Comparison of ENCODE assay signal across 19 cellular contexts in the genomic region with DNA sequence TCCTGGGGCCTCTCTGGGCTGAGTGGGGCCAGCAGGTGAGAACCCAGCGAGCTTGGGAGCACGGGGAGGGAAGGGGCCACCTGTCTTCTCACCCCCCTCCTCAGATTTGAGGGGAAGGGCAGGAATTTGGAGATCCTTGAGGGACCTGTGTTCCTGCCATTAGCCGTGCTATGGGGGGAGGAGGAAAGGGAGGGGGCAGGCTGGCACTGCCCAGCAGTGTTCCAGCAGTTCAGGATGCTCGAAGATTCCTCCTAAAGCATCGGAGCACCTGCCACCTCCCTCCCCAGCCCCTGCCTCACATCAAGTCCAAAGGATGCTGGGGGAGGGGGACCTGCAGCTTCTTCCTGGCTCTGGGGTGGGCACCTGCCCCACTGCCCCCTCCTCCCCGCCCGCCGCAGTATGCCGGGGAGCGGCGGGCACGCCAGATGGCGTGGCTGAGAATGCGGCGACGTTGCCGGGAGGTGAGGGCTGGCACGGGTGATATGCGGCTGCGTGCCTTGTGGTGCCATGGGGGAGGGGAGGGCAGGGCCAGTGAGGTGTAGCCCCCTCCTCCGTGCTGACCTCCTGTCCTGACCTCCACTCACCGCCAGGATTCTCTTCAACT. TPM values are rescaled to one million over a fixed set of nuclear protein-coding genes. Genes with fewer than 3 reads are reported as not detected.
DNase-seq lines count a peak whose midpoint lies in the region; ATAC-seq, FAIRE-seq and TF ChIP-seq lines count a peak whose summit lies in the region.
"Had no signal": no experiment of that assay in that cellular context is flagged by ENCODE, and none has a peak within 500 bp of the region (broad histone marks: within the 10 kb centered on the region; RNA-seq: fewer than 3 reads in every experiment).

No MANE protein-coding gene starts in this region.

- no peak overlapping the region for H4K8ac ChIP-seq in H1 (ENCODE audit: extremely low read depth, insufficient read depth, low read length)

- H3K9me3 ChIP-seq in HEK293 (ENCODE audit: control insufficient read depth, insufficient read depth, low read depth, low read length) (no peaks in the 10 kb centered on the region), H1 (ENCODE audit: insufficient read depth in 2 of 2, low read depth in 1 of 2, low read length in 1 of 2) (no peaks in the 10 kb centered on the region), gastroesophageal sphincter (no peaks in the 10 kb centered on the region)

- no peak overlapping the region for H3K4me2 ChIP-seq in H1 (ENCODE audit: insufficient read depth in 1 of 2, low read depth in 2 of 2, low read length in 2 of 2)

- no peaks in the 10 kb centered on the region for H3K36me3 ChIP-seq in HEK293 (ENCODE audit: control insufficient read depth in 2 of 2, insufficient read depth in 1 of 2, low read length in 2 of 2)
- no peaks in the 10 kb centered on the region for H3K36me3 ChIP-seq in H1 (ENCODE audit: control insufficient read depth in 2 of 4, insufficient read depth in 4 of 4, low read length in 3 of 4)
- no peaks in the 10 kb centered on the region for H3K36me3 ChIP-seq in gastroesophageal sphincter

- WGBS in H1 (ENCODE audit: extremely low coverage in 1 of 2, insufficient coverage in 1 of 2, insufficient read length in 1 of 2, insufficient replicate concordance in 2 of 2, low coverage in 1 of 2, low lambda C conversion rate in 2 of 2, missing lambda C conversion rate in 1 of 2), 2 experiments: 85% methylated on average over 14 of the region's 22 CpGs; no CpG with 5 or more reads in 1 of the 2 experiments
- 59 to 70% methylated on average over 2 to 9 of the region's 22 CpGs for WGBS in gastroesophageal sphincter (ENCODE audit: low coverage in 1 of 2), 2 donors

- H3K4me3 Mint-ChIP-seq in stimulated activated naive CD8-positive, alpha-beta T cell treated with anti-CD3 and anti-CD28 coated beads, Interleukin-15, amount 100 ng/mL, for 72 hours: no peak overlapping the region
- H3K4me3 Mint-ChIP-seq: CD4-positive, alpha-beta T cell; T-helper 2 cell treated with Interferon-gamma antibody and Interleukin-4, amounts not matched to agents 5 μg/mL and 100 μg/mL, for 36 hours had no signal

- no peak overlapping the region for H2BK20ac ChIP-seq in H1 (ENCODE audit: low read length)

- H3K4me3 ChIP-seq in HEK293 (ENCODE audit: low read depth, low read length) (no peak overlapping the region), H1 (ENCODE audit: extremely low read depth in 1 of 4, insufficient read depth in 2 of 4, low read depth in 3 of 4, low read length in 4 of 4) (no peak overlapping the region), gastroesophageal sphincter (no peak overlapping the region)

- DNase-seq in D341Med (ENCODE audit: low spot score) (peak; percentile 75), NCI-H69 (lab: John Stamatoyannopoulos, UW) (peak; percentile 79), H1 (ENCODE audit: low read depth in 1 of 2, low spot score in 2 of 2) (no peak), foreskin melanocyte (no peak), GM19238 (ENCODE audit: insufficient read length, low spot score) (no peak)
- no peak for DNase-seq in stimulated activated naive CD8-positive, alpha-beta T cell treated with anti-CD3 and anti-CD28 coated beads, Interleukin-15, amount 100 ng/mL, for 72 hours
- DNase-seq: ACHN; CD4-positive, alpha-beta T cell; EL; KBM-7; NCI-H1092 treated with DMSO at 0.1 percent for 48 hours; NCI-H2029; NCI-H345; NCI-H774 had no signal

- H2BK12ac ChIP-seq in H1 (ENCODE audit: low read depth, low read length): 0 out of 2 replicates have a peak overlapping the region, but pooled peaks have one; percentile 75

- CTCF ChIA-PET in HEK293 (lab: Yijun Ruan, JAX): interaction anchor here (0.9 to 4.0 kb wide), 4 partner anchors 9 to 64 kb away, joined by 4 to 39 read pairs (median 12); no protein-coding TSS in a partner anchor
- CTCF ChIA-PET in H1 (lab: Charles Lee; ENCODE audit: partially characterized antibody): interaction anchor here (0.5 to 49.2 kb wide), 6 partner anchors 27 to 406 kb away, joined by 3 to 1885 read pairs (median 156); partner anchors contain the start of genes ERBB2, PGAP3, PNMT and PPP1R1B

- no peak overlapping the region for H3K9ac ChIP-seq in H1 (replicated peaks in 1 of 4; ENCODE audit: extremely low read depth in 1 of 4, low read depth in 3 of 4, low read length in 3 of 4)

- no peak overlapping the region for H2AFZ ChIP-seq in H1 (ENCODE audit: low read length)

- no peak for TF ChIP-seq EP300 in H1 (IDR thresholded peaks at IDR 0.05; ENCODE audit: borderline replicate concordance in 1 of 2, low read depth in 2 of 2, low read length in 2 of 2)
- TF ChIP-seq EP300 in gastroesophageal sphincter (IDR thresholded peaks at IDR 0.05): no peak

- no peak overlapping the region for H2AK5ac ChIP-seq in H1 (ENCODE audit: low read depth, low read length)

- peaks cover 0 to 3% of the 10 kb centered on the region in 2 experiments for H4K20me1 ChIP-seq in H1 (replicated peaks in 1 of 2; ENCODE audit: control insufficient read depth in 1 of 2, insufficient read depth in 2 of 2, low read length in 2 of 2)

- POLR2A ChIA-PET in HEK293 (lab: Yijun Ruan, JAX) (no interaction called here), H1 (lab: Charles Lee; ENCODE audit: partially characterized antibody) (interaction anchor here (0.6 to 2.3 kb wide), 4 partner anchors 14 to 125 kb away, joined by 3 to 5 read pairs (median 4); partner anchors contain the start of gene PPP1R1B)

- H3K18ac ChIP-seq in H1 (ENCODE audit: extremely low read depth, low read length): no peak overlapping the region

- H3K4me1 Mint-ChIP-seq in stimulated activated naive CD8-positive, alpha-beta T cell treated with anti-CD3 and anti-CD28 coated beads, Interleukin-15, amount 100 ng/mL, for 72 hours: peaks cover 8% of the 10 kb centered on the region

- H3K27ac ChIP-seq in HEK293 (ENCODE audit: extremely low read depth, low read depth, low read length): no peak overlapping the region
- no peak overlapping the region for H3K27ac ChIP-seq in H1 (ENCODE audit: low read depth, low read length)
- no peak overlapping the region for H3K27ac ChIP-seq in gastroesophageal sphincter

- peak overlapping the region in 1 of 2 donors; percentile 63 for H3K27ac Mint-ChIP-seq in stimulated activated naive CD8-positive, alpha-beta T cell treated with anti-CD3 and anti-CD28 coated beads, Interleukin-15, amount 100 ng/mL, for 72 hours
- H3K27ac Mint-ChIP-seq: CD4-positive, alpha-beta T cell; T-helper 2 cell treated with Interferon-gamma antibody and Interleukin-4, amounts not matched to agents 5 μg/mL and 100 μg/mL, for 36 hours had no signal

- H2BK120ac ChIP-seq in H1 (replicated peaks; ENCODE audit: low read depth, low read length): no peak overlapping the region

- no peak overlapping the region for H3K4ac ChIP-seq in H1 (replicated peaks; ENCODE audit: insufficient read length, low read depth, low read length)

- H4K5ac ChIP-seq in H1 (ENCODE audit: insufficient read length, low read depth, low read length): no peak overlapping the region

- H3K23ac ChIP-seq in H1 (ENCODE audit: insufficient read length): no peak overlapping the region

- no peak overlapping the region for H3K14ac ChIP-seq in H1 (ENCODE audit: insufficient read length)

- no peak for TF ChIP-seq RAD21 in H1 (IDR thresholded peaks at IDR 0.05 in 1 of 2, conservative IDR thresholded peaks at IDR 0.05 in 1 of 2; ENCODE audit: low read depth in 2 of 2, low read length in 2 of 2)

- H3K79me2 ChIP-seq in H1 (ENCODE audit: control insufficient read depth in 1 of 2, insufficient read depth in 2 of 2, low read length in 2 of 2): no peaks in the 10 kb centered on the region

- TF ChIP-seq CTCF in HEK293 (tag by site-specific recombination; IDR thresholded peaks at IDR 0.05): no peak
- no peak for TF ChIP-seq CTCF in H1 (IDR thresholded peaks at IDR 0.05; ENCODE audit: control extremely low read depth in 1 of 3, insufficient read depth in 1 of 3, low read depth in 1 of 3, low read length in 3 of 3)
- TF ChIP-seq CTCF in gastroesophageal sphincter (IDR thresholded peaks at IDR 0.05): no peak

- H3K27me3 ChIP-seq in H1 (replicated peaks in 1 of 4; ENCODE audit: control insufficient read depth in 3 of 4, extremely low read depth in 1 of 4, insufficient read depth in 3 of 4, low read length in 3 of 4) (peaks cover 38 to 83% (median 60%) of the 10 kb centered on the region in 4 experiments), gastroesophageal sphincter (peaks cover 88% of the 10 kb centered on the region)

- no peak overlapping the region for H3K56ac ChIP-seq in H1 (replicated peaks; ENCODE audit: insufficient read length, low read depth, low read length)

- TF ChIP-seq POLR2A in H1 (IDR thresholded peaks at IDR 0.05; ENCODE audit: control extremely low read depth in 1 of 2, low read depth in 2 of 2, low read length in 2 of 2): no peak
- no peak for TF ChIP-seq POLR2A in gastroesophageal sphincter (IDR thresholded peaks at IDR 0.05)

- H3K27me3 Mint-ChIP-seq in stimulated activated naive CD8-positive, alpha-beta T cell treated with anti-CD3 and anti-CD28 coated beads, Interleukin-15, amount 100 ng/mL, for 72 hours: peaks cover 76% of the 10 kb centered on the region

- H2BK5ac ChIP-seq in H1 (ENCODE audit: low read depth, low read length): no peak overlapping the region

- peaks cover 3% of the 10 kb centered on the region; the same call in 1 of the 2 replicates for H3K23me2 ChIP-seq in H1 (ENCODE audit: low read depth, low read length)

- H3K9me3 Mint-ChIP-seq in stimulated activated naive CD8-positive, alpha-beta T cell treated with anti-CD3 and anti-CD28 coated beads, Interleukin-15, amount 100 ng/mL, for 72 hours: no peaks in the 10 kb centered on the region
- H3K9me3 Mint-ChIP-seq: CD4-positive, alpha-beta T cell; T-helper 2 cell treated with Interferon-gamma antibody and Interleukin-4, amounts not matched to agents 5 μg/mL and 100 μg/mL, for 36 hours had no signal

- no peaks in the 10 kb centered on the region for H3K79me1 ChIP-seq in H1 (ENCODE audit: low read depth, low read length)

- no peak for ATAC-seq in gastroesophageal sphincter
- no peak for ATAC-seq in stimulated activated naive CD8-positive, alpha-beta T cell treated with anti-CD3 and anti-CD28 coated beads, Interleukin-15, amount 100 ng/mL, for 72 hours

- no peak overlapping the region for H4K91ac ChIP-seq in H1 (replicated peaks; ENCODE audit: insufficient read length, low read length)

- no peak overlapping the region for H2BK15ac ChIP-seq in H1 (ENCODE audit: low read length)

- FAIRE-seq in H1 (lab: Jason Lieb, UNC): no peak
- FAIRE-seq: D721Med had no signal

- H3K4me1 ChIP-seq in HEK293 (ENCODE audit: control insufficient read depth, insufficient read depth, low read length) (peaks cover 10% of the 10 kb centered on the region), H1 (replicated peaks in 1 of 4; ENCODE audit: control insufficient read depth in 3 of 4, insufficient read depth in 4 of 4, low read length in 3 of 4) (peaks cover 0 to 13% (median 6%) of the 10 kb centered on the region in 4 experiments; a peak in 6 of 7 replicates), gastroesophageal sphincter (peaks cover 0 to 15% (median 2%) of the 10 kb centered on the region in 3 donors)

RNA-seq across cellular contexts. Expression of gene NEUROD2, which starts 4.7 kb away (rescaled TPM):
- total RNA-seq in H1 (2021; fragmentation: NEBNext Ultra II Directional; extraction: Animal tissue kit (Norgen Biotek cat#: 25700)): not detected in 2 replicates
- polyA plus RNA-seq in H1 (2011; rRNA removed): not detected in 2 replicates
- not detected for polyA plus RNA-seq in H1 (2011; cell fraction: cytosol; rRNA removed)
- not detected for polyA plus RNA-seq in H1 (2011; cell fraction: nucleus; rRNA removed)
- polyA plus RNA-seq in H1 (2012, experiment 1 of 2): not detected in 4 replicates
- polyA plus RNA-seq in H1 (2012, experiment 2 of 2): 0.12 TPM
- polyA plus RNA-seq in H1 (2013, experiment 1 of 2): 0.02 TPM
- 0.02 TPM for polyA plus RNA-seq in H1 (2013, experiment 2 of 2)
- polyA minus RNA-seq in H1 (2011; rRNA and poly(A)+ RNA removed): not detected in 2 replicates
- not detected for polyA minus RNA-seq in H1 (2011; cell fraction: cytosol; rRNA and poly(A)+ RNA removed)
- not detected for polyA minus RNA-seq in H1 (2011; cell fraction: nucleus; rRNA and poly(A)+ RNA removed)
- total RNA-seq in gastroesophageal sphincter: not detected
- total RNA-seq: CD4-positive, alpha-beta T cell; M059J had no signal

RNA-seq across cellular contexts. Expression of gene PPP1R1B, which starts 14.4 kb away (rescaled TPM):
- total RNA-seq in H1 (2021; fragmentation: NEBNext Ultra II Directional; extraction: Animal tissue kit (Norgen Biotek cat#: 25700)): 9.4 and 10.7 TPM in 2 replicates
- 21.0 and 22.3 TPM in 2 replicates for polyA plus RNA-seq in H1 (2011; rRNA removed)
- 15.9 TPM for polyA plus RNA-seq in H1 (2011; cell fraction: cytosol; rRNA removed)
- polyA plus RNA-seq in H1 (2011; cell fraction: nucleus; rRNA removed): 15.3 TPM
- 13.4 to 19.6 TPM (median 17.0 TPM) in 4 replicates for polyA plus RNA-seq in H1 (2012, experiment 1 of 2)
- 22.0 TPM for polyA plus RNA-seq in H1 (2012, experiment 2 of 2)
- 10.8 TPM for polyA plus RNA-seq in H1 (2013, experiment 1 of 2)
- 11.3 TPM for polyA plus RNA-seq in H1 (2013, experiment 2 of 2)
- polyA minus RNA-seq in H1 (2011; rRNA and poly(A)+ RNA removed): 9.1 and 11.8 TPM in 2 replicates
- 7.9 TPM for polyA minus RNA-seq in H1 (2011; cell fraction: cytosol; rRNA and poly(A)+ RNA removed)
- 4.6 TPM for polyA minus RNA-seq in H1 (2011; cell fraction: nucleus; rRNA and poly(A)+ RNA removed)
- total RNA-seq in gastroesophageal sphincter: 10 to 100 TPM in 1 of 4 donors, 1 to 10 TPM in 3; 2.7 to 12.2 (median 8.6) TPM
- total RNA-seq: M059J had no signal

RNA-seq across cellular contexts. Expression of gene STARD3, which starts 24.6 kb away (rescaled TPM):
- 47.6 and 56.7 TPM in 2 replicates for total RNA-seq in H1 (2021; fragmentation: NEBNext Ultra II Directional; extraction: Animal tissue kit (Norgen Biotek cat#: 25700))
- 80.3 and 116 TPM in 2 replicates for polyA plus RNA-seq in H1 (2011; rRNA removed)
- 80.2 TPM for polyA plus RNA-seq in H1 (2011; cell fraction: cytosol; rRNA removed)
- 203 TPM for polyA plus RNA-seq in H1 (2011; cell fraction: nucleus; rRNA removed)
- 54.2 to 69.5 TPM (median 56.8 TPM) in 4 replicates for polyA plus RNA-seq in H1 (2012, experiment 1 of 2)
- polyA plus RNA-seq in H1 (2012, experiment 2 of 2): 61.3 TPM
- polyA plus RNA-seq in H1 (2013, experiment 1 of 2): 80.5 TPM
- polyA plus RNA-seq in H1 (2013, experiment 2 of 2): 91.9 TPM
- 78.6 and 84.8 TPM in 2 replicates for polyA minus RNA-seq in H1 (2011; rRNA and poly(A)+ RNA removed)
- polyA minus RNA-seq in H1 (2011; cell fraction: cytosol; rRNA and poly(A)+ RNA removed): 37.6 TPM
- polyA minus RNA-seq in H1 (2011; cell fraction: nucleus; rRNA and poly(A)+ RNA removed): 53.7 TPM
- total RNA-seq in gastroesophageal sphincter: 10 to 100 TPM; 24.5 to 41.4 (median 27.5) TPM

RNA-seq across cellular contexts. Expression of gene TCAP, which starts 52.8 kb away (rescaled TPM):
- 1.4 TPM in 2 replicates for total RNA-seq in H1 (2021; fragmentation: NEBNext Ultra II Directional; extraction: Animal tissue kit (Norgen Biotek cat#: 25700))
- 0.82 and 1.3 TPM in 2 replicates for polyA plus RNA-seq in H1 (2011; rRNA removed)
- polyA plus RNA-seq in H1 (2011; cell fraction: cytosol; rRNA removed): 1.2 TPM
- polyA plus RNA-seq in H1 (2011; cell fraction: nucleus; rRNA removed): 8.9 TPM
- 1.7 to 2.6 TPM (median 2.3 TPM) in 4 replicates for polyA plus RNA-seq in H1 (2012, experiment 1 of 2)
- 1.4 TPM for polyA plus RNA-seq in H1 (2012, experiment 2 of 2)
- polyA plus RNA-seq in H1 (2013, experiment 1 of 2): 0.49 TPM
- 0.48 TPM for polyA plus RNA-seq in H1 (2013, experiment 2 of 2)
- polyA minus RNA-seq in H1 (2011; rRNA and poly(A)+ RNA removed): 1.1 and 1.3 TPM in 2 replicates
- polyA minus RNA-seq in H1 (2011; cell fraction: cytosol; rRNA and poly(A)+ RNA removed): 1.4 TPM
- polyA minus RNA-seq in H1 (2011; cell fraction: nucleus; rRNA and poly(A)+ RNA removed): 4.2 TPM
- 1 to 10 TPM in 3 of 4 donors, under 1 TPM in 1; 0.25 to 3.6 (median 1.5) TPM for total RNA-seq in gastroesophageal sphincter
- total RNA-seq: M059J had no signal

RNA-seq across cellular contexts. Expression of gene PNMT, which starts 55.9 kb away (rescaled TPM):
- total RNA-seq in H1 (2021; fragmentation: NEBNext Ultra II Directional; extraction: Animal tissue kit (Norgen Biotek cat#: 25700)): 4.4 and 5.6 TPM in 2 replicates
- 10.5 and 10.9 TPM in 2 replicates for polyA plus RNA-seq in H1 (2011; rRNA removed)
- 8.1 TPM for polyA plus RNA-seq in H1 (2011; cell fraction: cytosol; rRNA removed)
- polyA plus RNA-seq in H1 (2011; cell fraction: nucleus; rRNA removed): 10.0 TPM
- polyA plus RNA-seq in H1 (2012, experiment 1 of 2): 4.3 to 8.6 TPM (median 7.6 TPM) in 4 replicates
- polyA plus RNA-seq in H1 (2012, experiment 2 of 2): 5.6 TPM
- 3.4 TPM for polyA plus RNA-seq in H1 (2013, experiment 1 of 2)
- polyA plus RNA-seq in H1 (2013, experiment 2 of 2): 3.4 TPM
- polyA minus RNA-seq in H1 (2011; rRNA and poly(A)+ RNA removed): 0.95 and 1.4 TPM in 2 replicates
- 4.9 TPM for polyA minus RNA-seq in H1 (2011; cell fraction: cytosol; rRNA and poly(A)+ RNA removed)
- 1.7 TPM for polyA minus RNA-seq in H1 (2011; cell fraction: nucleus; rRNA and poly(A)+ RNA removed)
- 10 to 100 TPM in 1 of 4 donors, 1 to 10 TPM in 3; 6.7 to 11.7 (median 7.5) TPM for total RNA-seq in gastroesophageal sphincter
- total RNA-seq: M059J had no signal

Comparison
In these comparisons a context has a peak if more than half of its experiments do, and no peak if none do; other contexts are left out.
1. DNase-seq: peak in D341Med (single experiment) and NCI-H69 (single experiment); none in H1 (0 of 2), foreskin melanocyte (single experiment), GM19238 (single experiment) and stimulated activated naive CD8-positive, alpha-beta T cell treated with anti-CD3 and anti-CD28 coated beads, Interleukin-15, amount 100 ng/mL, for 72 hours (0 of 2).